ENCODE assay signal across 22 cellular contexts in the genomic region with DNA sequence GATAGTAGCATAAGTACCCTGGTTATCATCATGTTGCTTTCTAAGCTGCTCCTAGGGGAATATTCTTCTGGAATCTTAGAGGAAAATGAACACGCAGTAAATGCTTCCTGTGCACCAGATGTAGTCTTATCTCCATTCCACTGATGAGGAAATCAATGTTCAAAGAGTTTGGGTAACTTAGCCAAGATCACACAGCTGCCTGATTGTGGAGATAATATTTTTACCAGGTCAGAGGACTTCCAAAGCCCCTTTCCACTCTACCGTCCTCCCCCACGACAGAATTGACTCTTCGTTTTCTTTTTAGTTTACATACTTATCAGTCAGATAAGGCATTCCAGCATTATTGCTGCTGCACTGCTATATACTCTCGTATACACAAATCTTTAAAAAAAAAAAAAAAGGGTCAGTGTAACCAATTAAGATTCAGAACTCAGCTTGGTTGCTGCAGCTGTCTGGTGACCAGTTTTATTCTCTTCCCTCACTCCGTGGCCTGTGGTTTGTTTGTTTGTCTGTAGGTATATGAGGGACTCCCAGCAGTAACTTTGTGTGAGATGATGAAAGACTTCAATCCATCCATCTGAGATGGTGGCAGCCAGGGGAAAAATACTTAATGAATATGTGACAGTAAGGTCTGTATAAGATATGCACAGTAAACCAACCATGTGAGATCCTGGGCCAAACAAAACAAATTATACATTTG.
DNase-seq lines count a peak whose midpoint lies in the region; ATAC-seq and TF ChIP-seq lines count a peak whose summit lies in the region.
"Had no signal": no experiment of that assay in that cellular context is flagged by ENCODE, and none has a peak within 500 bp of the region (broad histone marks: within the 10 kb centered on the region; RNA-seq: fewer than 3 reads in every experiment).

No MANE protein-coding gene starts in this region.

- H3K36me3 Mint-ChIP-seq in WTC11, result peaks cover 28% of the 10 kb centered on the region
- H3K36me3 Mint-ChIP-seq in natural killer cell treated with Interleukin-12 subunit alpha and Interleukin-12 subunit beta and Interleukin-15 and Interleukin-18, amount 100 ng/mL, for 72 hours, result peaks cover 4% of the 10 kb centered on the region

- POLR2A ChIA-PET in WTC11 (lab: Charles Lee), result interaction anchor here (0.6 kb wide), 1 partner anchor 105 kb away, joined by 3 read pairs; no protein-coding TSS in a partner anchor

- WGBS in smooth muscle cell (ENCODE audit: low lambda C conversion rate), result 15% methylated on average over 6 of the region's 6 CpGs

- intact Hi-C loops in left ventricle myocardium inferior (cut with micrococcal nuclease), result no loop called here

- H3K36me3 ChIP-seq in left ventricle myocardium inferior (no peaks in the 10 kb centered on the region), smooth muscle cell (ENCODE audit: low read depth) (no peaks in the 10 kb centered on the region)
- H3K36me3 ChIP-seq: esophagus muscularis mucosa had no signal

- no peak overlapping the region for H3K4me3 Mint-ChIP-seq in WTC11
- H3K4me3 Mint-ChIP-seq in natural killer cell treated with Interleukin-12 subunit alpha and Interleukin-12 subunit beta and Interleukin-15 and Interleukin-18, amount 100 ng/mL, for 72 hours, result no peak overlapping the region
- H3K4me3 Mint-ChIP-seq: activated CD8-positive, alpha-beta T cell treated with anti-CD3 and anti-CD28 coated beads, Interleukin-2, amount 10 ng/mL, durations not matched to agents 7 days and 5 days; activated T-helper 1 cell treated with anti-CD3 and anti-CD28 coated beads, Interleukin-12 subunit alpha, Interleukin-12 subunit beta, Interleukin-2, Interleukin-4 antibody, amounts not matched to agents 30 ng/mL and 10 ng/mL and 1 ng/mL, durations not matched to agents 14 hours and 24 hours and 36 hours; T-cell had no signal

- peak overlapping the region; percentile 21 for H3K9ac ChIP-seq in smooth muscle cell (ENCODE audit: low read depth)

- no peak overlapping the region for H3K27ac Mint-ChIP-seq in WTC11
- H3K27ac Mint-ChIP-seq in natural killer cell treated with Interleukin-12 subunit alpha and Interleukin-12 subunit beta and Interleukin-15 and Interleukin-18, amount 100 ng/mL, for 72 hours, result no peak overlapping the region
- H3K27ac Mint-ChIP-seq: activated CD8-positive, alpha-beta T cell treated with anti-CD3 and anti-CD28 coated beads, Interleukin-2, amount 10 ng/mL, durations not matched to agents 7 days and 5 days; activated T-helper 1 cell treated with anti-CD3 and anti-CD28 coated beads, Interleukin-12 subunit alpha, Interleukin-12 subunit beta, Interleukin-2, Interleukin-4 antibody, amounts not matched to agents 30 ng/mL and 10 ng/mL and 1 ng/mL, durations not matched to agents 14 hours and 24 hours and 36 hours; T-cell had no signal

- H3K27ac ChIP-seq in left ventricle myocardium inferior (replicated peaks) (peak overlapping the region; percentile 23), smooth muscle cell (ENCODE audit: low read depth) (peak overlapping the region; percentile 69)
- H3K27ac ChIP-seq: C4-2B, esophagus muscularis mucosa, testis, VCaP had no signal

- peak overlapping the region; percentile 68 for H3K4me2 ChIP-seq in smooth muscle cell

- peaks cover 4% of the 10 kb centered on the region for H3K27me3 Mint-ChIP-seq in WTC11 (ENCODE audit: low read depth)
- H3K27me3 Mint-ChIP-seq in natural killer cell treated with Interleukin-12 subunit alpha and Interleukin-12 subunit beta and Interleukin-15 and Interleukin-18, amount 100 ng/mL, for 72 hours, result no peaks in the 10 kb centered on the region
- H3K27me3 Mint-ChIP-seq: T-cell had no signal

- DNase-seq in NCI-H2107 treated with DMSO at 0.1 percent for 48 hours (lab: John Stamatoyannopoulos, UW; ENCODE audit: unreplicated experiment) (peak; percentile 86), NCI-H2107 (lab: John Stamatoyannopoulos, UW) (no peak), SW480 (ENCODE audit: low spot score) (peak; percentile 42), left ventricle myocardium inferior (no peak), smooth muscle cell (lab: John Stamatoyannopoulos, UW; ENCODE audit: unreplicated experiment) (no peak), WTC11 (ENCODE audit: low spot score) (no peak)
- no peak for DNase-seq in natural killer cell treated with Interleukin-12 subunit alpha and Interleukin-12 subunit beta and Interleukin-15 and Interleukin-18, amount 100 ng/mL, for 72 hours (ENCODE audit: low spot score)
- DNase-seq: 8988T; activated CD8-positive, alpha-beta T cell treated with anti-CD3 and anti-CD28 coated beads, Interleukin-2, amount 10 ng/mL, durations not matched to agents 7 days and 5 days; DMS53; hypothalamus; NCI-H2081; NCI-H69; stimulated activated CD4-positive, alpha-beta T cell treated with anti-CD3 and anti-CD28 coated beads, Interleukin-4, amount 100 ng/mL, for 1 hour; stimulated activated CD8-positive, alpha-beta memory T cell treated with anti-CD3 and anti-CD28 coated beads, Interleukin-4, amount 100 ng/mL, for 48 hours; T-cell; testis had no signal

- H3K79me2 ChIP-seq in smooth muscle cell (ENCODE audit: low read depth), result no peaks in the 10 kb centered on the region

- peaks cover 29% of the 10 kb centered on the region for H3F3A ChIP-seq in smooth muscle cell (ENCODE audit: low read depth)

- TF ChIP-seq CTCF in left ventricle myocardium inferior (IDR thresholded peaks at IDR 0.05; ENCODE audit: borderline replicate concordance) (no peak), smooth muscle cell (IDR thresholded peaks at IDR 0.05; ENCODE audit: borderline replicate concordance, insufficient read depth, poor library complexity, severe bottlenecking) (no peak), WTC11 (IDR thresholded peaks at IDR 0.05) (no peak)

- no peaks in the 10 kb centered on the region for H4K20me1 ChIP-seq in smooth muscle cell (ENCODE audit: low read depth)

- CTCF ChIA-PET in WTC11 (lab: Charles Lee), result interaction anchor here (1.2 kb wide), 1 partner anchor 9 kb away, joined by 3 read pairs; no protein-coding TSS in a partner anchor

- peaks cover 4% of the 10 kb centered on the region for H3K9me3 Mint-ChIP-seq in WTC11
- H3K9me3 Mint-ChIP-seq in natural killer cell treated with Interleukin-12 subunit alpha and Interleukin-12 subunit beta and Interleukin-15 and Interleukin-18, amount 100 ng/mL, for 72 hours, result no peaks in the 10 kb centered on the region
- H3K9me3 Mint-ChIP-seq: activated T-helper 1 cell treated with anti-CD3 and anti-CD28 coated beads, Interleukin-12 subunit alpha, Interleukin-12 subunit beta, Interleukin-2, Interleukin-4 antibody, amounts not matched to agents 30 ng/mL and 10 ng/mL and 1 ng/mL, durations not matched to agents 14 hours and 24 hours and 36 hours; T-cell had no signal

- peaks cover 21% of the 10 kb centered on the region for H3K4me1 Mint-ChIP-seq in WTC11
- H3K4me1 Mint-ChIP-seq in natural killer cell treated with Interleukin-12 subunit alpha and Interleukin-12 subunit beta and Interleukin-15 and Interleukin-18, amount 100 ng/mL, for 72 hours (ENCODE audit: low read depth in 2 of 2), result peaks cover 8 to 12% of the 10 kb centered on the region in 2 donors
- H3K4me1 Mint-ChIP-seq: T-cell had no signal

- peaks cover 55% of the 10 kb centered on the region for H3K4me1 ChIP-seq in left ventricle myocardium inferior
- peaks cover 27% of the 10 kb centered on the region for H3K4me1 ChIP-seq in smooth muscle cell (ENCODE audit: low read depth)

- H3K9me3 ChIP-seq in left ventricle myocardium inferior (replicated peaks) (no peaks in the 10 kb centered on the region), smooth muscle cell (replicated peaks; ENCODE audit: low read depth) (no peaks in the 10 kb centered on the region)
- H3K9me3 ChIP-seq: esophagus muscularis mucosa, testis had no signal

- H3K27me3 ChIP-seq in left ventricle myocardium inferior (ENCODE audit: low read depth) (no peaks in the 10 kb centered on the region), smooth muscle cell (ENCODE audit: low read depth) (no peaks in the 10 kb centered on the region)
- H3K27me3 ChIP-seq: esophagus muscularis mucosa, testis had no signal

- no peak for ATAC-seq in WTC11
- ATAC-seq in GM21619 (IDR thresholded peaks at IDR 0.05; ENCODE audit: unreplicated experiment), result no peak
- ATAC-seq in natural killer cell treated with Interleukin-12 subunit alpha and Interleukin-12 subunit beta and Interleukin-15 and Interleukin-18, amount 100 ng/mL, for 72 hours, result no peak
- ATAC-seq: activated CD8-positive, alpha-beta T cell treated with anti-CD3 and anti-CD28 coated beads, Interleukin-2, amount 10 ng/mL, durations not matched to agents 7 days and 5 days; T-cell had no signal

- H2AFZ ChIP-seq in smooth muscle cell (ENCODE audit: low read depth), result no peak overlapping the region

- no peak overlapping the region for H3K4me3 ChIP-seq in left ventricle myocardium inferior
- no peak overlapping the region for H3K4me3 ChIP-seq in smooth muscle cell
- H3K4me3 ChIP-seq: esophagus muscularis mucosa, testis had no signal

TF ChIP-seq in WTC11, 78 proteins besides CTCF, POLR2A, EP300 and RAD21:
- no peak for TF ChIP-seq ZMAT4 (CRISPR knock-in tag; IDR thresholded peaks at IDR 0.05)
TF ChIP-seq in WTC11: peak in this region for 0.

Comparison
In these comparisons a context has a peak if more than half of its experiments do, and no peak if none do; other contexts are left out.
1. DNase-seq: peak in NCI-H2107 treated with DMSO at 0.1 percent for 48 hours (single experiment) and SW480 (single experiment); none in NCI-H2107 (single experiment), left ventricle myocardium inferior (single experiment), smooth muscle cell (single experiment), WTC11 (single experiment) and natural killer cell treated with Interleukin-12 subunit alpha and Interleukin-12 subunit beta and Interleukin-15 and Interleukin-18, amount 100 ng/mL, for 72 hours (single experiment).